Comparison of ENCODE assay signal across 8 cellular contexts in the genomic region with DNA sequence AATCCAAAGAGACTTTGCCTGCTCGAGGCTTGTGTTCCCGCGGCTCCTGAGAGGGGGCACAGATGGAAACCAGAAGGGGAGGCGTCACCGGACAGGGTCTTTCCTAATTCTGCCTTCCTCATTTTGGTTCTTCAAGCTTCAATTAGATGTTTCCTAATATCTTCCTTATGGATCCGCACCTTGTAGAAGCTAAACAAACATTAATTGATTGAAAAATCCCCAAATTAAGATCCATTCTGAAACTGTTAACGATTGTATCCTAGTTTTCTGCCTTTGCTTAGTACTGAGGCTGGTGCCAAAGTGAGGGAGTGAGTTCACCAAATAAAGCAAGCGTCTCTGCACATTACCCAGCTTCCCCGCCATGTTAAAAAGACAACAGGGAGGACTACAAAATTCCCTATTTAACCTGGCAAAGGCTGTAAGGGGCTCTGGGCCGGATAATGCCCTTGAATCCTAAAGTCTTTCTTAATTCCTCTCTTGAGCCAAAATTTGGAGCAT.
DNase-seq lines count a peak whose midpoint lies in the region; ATAC-seq and TF ChIP-seq lines count a peak whose summit lies in the region.

No MANE protein-coding gene starts in this region.

- peak overlapping the region in 1 of 2 donors; percentile 58 for H3K9ac ChIP-seq in stomach smooth muscle (ENCODE audit: low read length in 2 of 2)

- TF ChIP-seq CTCF in glutamatergic neuron (IDR thresholded peaks at IDR 0.05; ENCODE audit: partially characterized antibody, unreplicated experiment) = no peak

- peaks cover 3 to 15% of the 10 kb centered on the region in 2 donors for H3K27me3 ChIP-seq in stomach smooth muscle (ENCODE audit: control insufficient read depth in 1 of 2, insufficient read depth in 2 of 2, low read length in 2 of 2)

- in situ Hi-C loops in SK-MEL-5 (cut with HindIII; ENCODE audit: low pct_unique_long_range_greater_than_20kb, low sequenced_read_pairs) = no loop called here

- no peaks in the 10 kb centered on the region for H3K4me1 ChIP-seq in stomach smooth muscle (ENCODE audit: control insufficient read depth, insufficient read depth, low read length)

- ATAC-seq in GM19351 (IDR thresholded peaks at IDR 0.05; ENCODE audit: unreplicated experiment) = no peak
- ATAC-seq in HG03460 (IDR thresholded peaks at IDR 0.05; ENCODE audit: unreplicated experiment) = no peak

- peak overlapping the region; percentile 92 for H3K4me3 Mint-ChIP-seq in T-helper 1 cell treated with Interleukin-12 subunit alpha and Interleukin-12 subunit beta and Interleukin-4 antibody, amounts not matched to agents 30 μg/mL and 1 μg/mL, for 36 hours
- H3K4me3 Mint-ChIP-seq in glutamatergic neuron (ENCODE audit: unreplicated experiment) = peak overlapping the region; percentile 83

- H3K36me3 ChIP-seq in stomach smooth muscle (ENCODE audit: control insufficient read depth in 2 of 2, insufficient read depth in 2 of 2, low read length in 2 of 2) = no peaks in the 10 kb centered on the region

- DNase-seq in T-helper 1 cell (no peak), SK-MEL-5 (ENCODE audit: low read depth, low spot score) (peak; percentile 34), glutamatergic neuron (no peak), posterior vena cava (ENCODE audit: low spot score) (no peak)

- no peak overlapping the region for H3K27ac ChIP-seq in stomach smooth muscle (ENCODE audit: low read length)

- H3K27ac Mint-ChIP-seq in T-helper 1 cell treated with Interleukin-12 subunit alpha and Interleukin-12 subunit beta and Interleukin-4 antibody, amounts not matched to agents 30 μg/mL and 1 μg/mL, for 36 hours = no peak overlapping the region
- H3K27ac Mint-ChIP-seq in glutamatergic neuron (ENCODE audit: unreplicated experiment) = peak overlapping the region; percentile 74

- peaks cover 4% of the 10 kb centered on the region for H3K4me1 Mint-ChIP-seq in T-helper 1 cell treated with Interleukin-12 subunit alpha and Interleukin-12 subunit beta and Interleukin-4 antibody, amounts not matched to agents 30 μg/mL and 1 μg/mL, for 36 hours (ENCODE audit: low read depth)
- H3K4me1 Mint-ChIP-seq in glutamatergic neuron (ENCODE audit: low read depth, unreplicated experiment) = peaks cover 21% of the 10 kb centered on the region

- H3K9me3 Mint-ChIP-seq in T-helper 1 cell treated with Interleukin-12 subunit alpha and Interleukin-12 subunit beta and Interleukin-4 antibody, amounts not matched to agents 30 μg/mL and 1 μg/mL, for 36 hours = no peaks in the 10 kb centered on the region
- H3K9me3 Mint-ChIP-seq in glutamatergic neuron (ENCODE audit: unreplicated experiment) = peaks cover 13% of the 10 kb centered on the region

- peak overlapping the region; percentile 69 to 75 for H3K4me3 ChIP-seq in stomach smooth muscle (ENCODE audit: low read length in 2 of 2)

- H3K9me3 ChIP-seq in stomach smooth muscle (ENCODE audit: control insufficient read depth in 2 of 2, low read length in 2 of 2) = no peaks in the 10 kb centered on the region

- intact Hi-C loops in posterior vena cava (cut with DNase I) = no loop called here

- peaks cover 46% of the 10 kb centered on the region for H3K27me3 Mint-ChIP-seq in T-helper 1 cell treated with Interleukin-12 subunit alpha and Interleukin-12 subunit beta and Interleukin-4 antibody, amounts not matched to agents 30 μg/mL and 1 μg/mL, for 36 hours (ENCODE audit: low read depth)
- H3K27me3 Mint-ChIP-seq in glutamatergic neuron (ENCODE audit: unreplicated experiment) = peaks cover 13% of the 10 kb centered on the region

- no peaks in the 10 kb centered on the region for H3K36me3 Mint-ChIP-seq in T-helper 1 cell treated with Interleukin-12 subunit alpha and Interleukin-12 subunit beta and Interleukin-4 antibody, amounts not matched to agents 30 μg/mL and 1 μg/mL, for 36 hours (ENCODE audit: low read depth)
- H3K36me3 Mint-ChIP-seq in glutamatergic neuron (ENCODE audit: unreplicated experiment) = no peaks in the 10 kb centered on the region
